ENCODE assay signal across 12 cellular contexts in the genomic region with DNA sequence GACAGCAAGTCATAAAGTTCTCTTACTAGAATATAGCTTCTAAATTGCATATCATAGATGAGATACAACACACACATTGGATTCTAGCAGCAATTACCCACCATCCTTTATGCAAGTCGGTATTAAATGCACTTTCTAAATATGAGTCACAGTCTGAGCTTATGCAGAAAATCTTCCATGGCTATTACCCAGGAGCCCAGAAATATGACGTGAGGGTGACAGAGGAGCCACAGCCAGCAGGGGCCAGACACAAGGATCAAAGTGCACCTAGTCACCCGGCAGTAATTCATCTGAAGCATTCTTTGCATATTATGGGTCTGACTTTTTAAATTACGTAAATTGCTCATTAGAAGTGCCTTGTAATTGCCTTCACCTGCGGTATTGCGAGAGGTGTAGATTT.
DNase-seq lines count a peak whose midpoint lies in the region; ATAC-seq and TF ChIP-seq lines count a peak whose summit lies in the region.
"Had no signal": no experiment of that assay in that cellular context is flagged by ENCODE, and none has a peak within 500 bp of the region (broad histone marks: within the 10 kb centered on the region; RNA-seq: fewer than 3 reads in every experiment).

No MANE protein-coding gene starts in this region.

- no peaks in the 10 kb centered on the region for H3K36me3 ChIP-seq in esophagus muscularis mucosa
- H3K36me3 ChIP-seq: prostate gland had no signal

- no peak for ATAC-seq in activated T-cell treated with anti-CD3 and anti-CD28 coated beads, Interleukin-2, amount 50 U/mL, for 72 hours (replicated peaks in 1 of 2)
- no peak for ATAC-seq in activated CD8-positive, alpha-beta memory T cell treated with anti-CD3 and anti-CD28 coated beads, Interleukin-2, amount 10 ng/mL, durations not matched to agents 7 days and 5 days
- ATAC-seq: T-cell had no signal

- peaks cover 0 to 17% (median 7%) of the 10 kb centered on the region in 4 donors for H3K9me3 ChIP-seq in esophagus muscularis mucosa
- H3K9me3 ChIP-seq: prostate gland had no signal

- intact Hi-C loops in esophagus muscularis mucosa (cut with DNase I), result no loop called here

- H3K27ac ChIP-seq in RWPE1, result peak overlapping the region; percentile 66
- H3K27ac ChIP-seq in esophagus muscularis mucosa (replicated peaks in 1 of 4), result no peak overlapping the region
- H3K27ac ChIP-seq: prostate gland had no signal

- WGBS in esophagus muscularis mucosa, result 62% methylated on average over 6 of the region's 6 CpGs

- no peaks in the 10 kb centered on the region for H3K27me3 ChIP-seq in esophagus muscularis mucosa

- CTCF ChIA-PET in RWPE1 (lab: Yijun Ruan, JAX), result interaction anchor here (0.8 kb wide), 1 partner anchor 83 kb away, joined by 3 read pairs; no protein-coding TSS in a partner anchor
- CTCF ChIA-PET in activated CD8-positive, alpha-beta memory T cell treated with anti-CD3 and anti-CD28 coated beads, Interleukin-2, amount 10 ng/mL, durations not matched to agents 7 days and 5 days (lab: Charles Lee), result no interaction called here

- H3K9me3 Mint-ChIP-seq in osteocyte (ENCODE audit: unreplicated experiment), result peaks cover 7% of the 10 kb centered on the region
- H3K9me3 Mint-ChIP-seq in activated T-cell treated with anti-CD3 and anti-CD28 coated beads, Interleukin-2, amount 50 U/mL, for 72 hours, result no peaks in the 10 kb centered on the region
- H3K9me3 Mint-ChIP-seq in activated CD8-positive, alpha-beta memory T cell treated with anti-CD3 and anti-CD28 coated beads, Interleukin-2, amount 10 ng/mL, durations not matched to agents 7 days and 5 days (ENCODE audit: low read depth), result no peaks in the 10 kb centered on the region

- no peak overlapping the region for H3K4me3 ChIP-seq in esophagus muscularis mucosa
- H3K4me3 ChIP-seq: prostate gland had no signal

- TF ChIP-seq CTCF in RWPE1 (conservative IDR thresholded peaks at IDR 0.05; ENCODE audit: low read depth) (no peak), esophagus muscularis mucosa (IDR thresholded peaks at IDR 0.05) (no peak), osteocyte (IDR thresholded peaks at IDR 0.05) (no peak)

- H3K4me1 ChIP-seq in esophagus muscularis mucosa, result peaks cover 11 to 34% (median 28%) of the 10 kb centered on the region in 4 donors
- H3K4me1 ChIP-seq: prostate gland had no signal

- peaks cover 59% of the 10 kb centered on the region for H3K4me1 Mint-ChIP-seq in osteocyte (ENCODE audit: unreplicated experiment)
- H3K4me1 Mint-ChIP-seq in activated T-cell treated with anti-CD3 and anti-CD28 coated beads, Interleukin-2, amount 50 U/mL, for 72 hours (ENCODE audit: low read depth), result no peaks in the 10 kb centered on the region
- no peaks in the 10 kb centered on the region for H3K4me1 Mint-ChIP-seq in activated CD8-positive, alpha-beta memory T cell treated with anti-CD3 and anti-CD28 coated beads, Interleukin-2, amount 10 ng/mL, durations not matched to agents 7 days and 5 days
- H3K4me1 Mint-ChIP-seq: T-cell had no signal

- peaks cover 2% of the 10 kb centered on the region for H3K36me3 Mint-ChIP-seq in osteocyte (ENCODE audit: unreplicated experiment)
- H3K36me3 Mint-ChIP-seq in activated T-cell treated with anti-CD3 and anti-CD28 coated beads, Interleukin-2, amount 50 U/mL, for 72 hours (ENCODE audit: insufficient read depth in 2 of 2), result no peaks in the 10 kb centered on the region
- H3K36me3 Mint-ChIP-seq in activated CD8-positive, alpha-beta memory T cell treated with anti-CD3 and anti-CD28 coated beads, Interleukin-2, amount 10 ng/mL, durations not matched to agents 7 days and 5 days, result no peaks in the 10 kb centered on the region
- H3K36me3 Mint-ChIP-seq: T-cell had no signal

- POLR2A ChIA-PET in RWPE1 (lab: Yijun Ruan, JAX; ENCODE audit: low non-redundant PET), result no interaction called here

- H3K27ac Mint-ChIP-seq in osteocyte (ENCODE audit: unreplicated experiment), result peak overlapping the region; percentile 95
- no peak overlapping the region for H3K27ac Mint-ChIP-seq in activated T-cell treated with anti-CD3 and anti-CD28 coated beads, Interleukin-2, amount 50 U/mL, for 72 hours
- no peak overlapping the region for H3K27ac Mint-ChIP-seq in activated CD8-positive, alpha-beta memory T cell treated with anti-CD3 and anti-CD28 coated beads, Interleukin-2, amount 10 ng/mL, durations not matched to agents 7 days and 5 days
- H3K27ac Mint-ChIP-seq: T-cell had no signal

- no peak overlapping the region for H3K4me3 Mint-ChIP-seq in osteocyte (ENCODE audit: unreplicated experiment)
- no peak overlapping the region for H3K4me3 Mint-ChIP-seq in activated T-cell treated with anti-CD3 and anti-CD28 coated beads, Interleukin-2, amount 50 U/mL, for 72 hours
- no peak overlapping the region for H3K4me3 Mint-ChIP-seq in activated CD8-positive, alpha-beta memory T cell treated with anti-CD3 and anti-CD28 coated beads, Interleukin-2, amount 10 ng/mL, durations not matched to agents 7 days and 5 days
- H3K4me3 Mint-ChIP-seq: T-cell had no signal

- peak; percentile 78 for DNase-seq in GM03348 (ENCODE audit: low spot score)
- peak; percentile 79 for DNase-seq in RWPE1 (ENCODE audit: low spot score)
- peak; percentile 57 for DNase-seq in esophagus muscularis mucosa (ENCODE audit: extremely low spot score)
- peak; percentile 32 for DNase-seq in osteocyte (ENCODE audit: extremely low spot score, unreplicated experiment)
- DNase-seq in NCI-H2227 (lab: John Stamatoyannopoulos, UW; ENCODE audit: unreplicated experiment), result no peak
- DNase-seq in erythroblast (lab: John Stamatoyannopoulos, UW), result no peak
- no peak for DNase-seq in activated T-cell treated with anti-CD3 and anti-CD28 coated beads, Interleukin-2, amount 50 U/mL, for 72 hours
- no peak for DNase-seq in activated CD8-positive, alpha-beta memory T cell treated with anti-CD3 and anti-CD28 coated beads, Interleukin-2, amount 10 ng/mL, durations not matched to agents 7 days and 5 days
- DNase-seq: caudate nucleus, NCI-H345, T-cell had no signal

- no peak for TF ChIP-seq EP300 in esophagus muscularis mucosa (IDR thresholded peaks at IDR 0.05)

- TF ChIP-seq POLR2A in esophagus muscularis mucosa (IDR thresholded peaks at IDR 0.05; ENCODE audit: low read depth) (no peak), erythroblast (IDR thresholded peaks at IDR 0.05; ENCODE audit: low read length) (no peak)

- H3K27me3 Mint-ChIP-seq in osteocyte (ENCODE audit: unreplicated experiment), result no peaks in the 10 kb centered on the region
- peaks cover 23% of the 10 kb centered on the region for H3K27me3 Mint-ChIP-seq in activated T-cell treated with anti-CD3 and anti-CD28 coated beads, Interleukin-2, amount 50 U/mL, for 72 hours (ENCODE audit: low read depth)
- H3K27me3 Mint-ChIP-seq in activated CD8-positive, alpha-beta memory T cell treated with anti-CD3 and anti-CD28 coated beads, Interleukin-2, amount 10 ng/mL, durations not matched to agents 7 days and 5 days, result peaks cover 5% of the 10 kb centered on the region

Comparison
In these comparisons a context has a peak if more than half of its experiments do, and no peak if none do; other contexts are left out.
1. DNase-seq: peak in GM03348 (single experiment), RWPE1 (single experiment), esophagus muscularis mucosa (single experiment) and osteocyte (single experiment); none in NCI-H2227 (single experiment), erythroblast (0 of 2), activated T-cell treated with anti-CD3 and anti-CD28 coated beads, Interleukin-2, amount 50 U/mL, for 72 hours (0 of 2) and activated CD8-positive, alpha-beta memory T cell treated with anti-CD3 and anti-CD28 coated beads, Interleukin-2, amount 10 ng/mL, durations not matched to agents 7 days and 5 days (single experiment).